ENCODE assay signal across 10 cellular contexts in the genomic region with DNA sequence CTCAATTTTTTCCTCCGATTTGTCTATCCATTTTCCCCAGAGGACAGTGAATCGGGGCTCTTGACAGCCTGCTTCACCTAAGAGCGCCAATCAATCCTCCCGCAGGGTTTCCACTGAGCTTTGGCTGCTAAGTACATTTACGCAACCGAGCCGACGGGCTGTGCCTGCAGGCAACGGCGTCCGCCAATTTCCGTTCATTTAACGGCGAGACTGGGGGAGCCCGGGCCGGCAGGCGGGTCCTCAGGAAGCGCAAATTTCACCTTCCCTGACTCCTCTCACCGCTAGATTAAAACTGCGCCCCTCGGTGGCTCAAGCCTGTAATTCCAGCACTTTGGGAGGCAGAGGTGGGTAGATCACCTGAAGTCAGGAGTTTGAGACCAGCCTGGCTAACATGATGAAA. TPM values are rescaled to one million over a fixed set of nuclear protein-coding genes. Genes with fewer than 3 reads are reported as not detected.
DNase-seq lines count a peak whose midpoint lies in the region; ATAC-seq, FAIRE-seq and TF ChIP-seq lines count a peak whose summit lies in the region.
"Had no signal": no experiment of that assay in that cellular context is flagged by ENCODE, and none has a peak within 500 bp of the region (broad histone marks: within the 10 kb centered on the region; RNA-seq: fewer than 3 reads in every experiment).

No MANE protein-coding gene starts in this region.

- H3K4me3 ChIP-seq in astrocyte (ENCODE audit: insufficient read depth, low read depth, low read length) (peak overlapping the region; percentile 38), kidney epithelial cell (ENCODE audit: low read depth, low read length) (peak overlapping the region; percentile 14), gastroesophageal sphincter (no peak overlapping the region)

- WGBS in gastroesophageal sphincter (ENCODE audit: low coverage in 1 of 2), 2 donors, result 59% methylated on average over 5 of the region's 21 CpGs; no CpG with 5 or more reads in 1 of the 2 donors

- no peak for TF ChIP-seq EP300 in gastroesophageal sphincter (IDR thresholded peaks at IDR 0.05)

- H2AFZ ChIP-seq in astrocyte (ENCODE audit: low read depth, low read length), result peak overlapping the region; percentile 68

- no peaks in the 10 kb centered on the region for H3K27me3 ChIP-seq in astrocyte (ENCODE audit: insufficient read depth, low read length)
- no peaks in the 10 kb centered on the region for H3K27me3 ChIP-seq in kidney epithelial cell (ENCODE audit: control insufficient read depth, insufficient read depth, low read length)
- H3K27me3 ChIP-seq in gastroesophageal sphincter, result peaks cover 14% of the 10 kb centered on the region

- ATAC-seq in HG03196 (IDR thresholded peaks at IDR 0.05; ENCODE audit: unreplicated experiment) (no peak), gastroesophageal sphincter (no peak), HG03354 (IDR thresholded peaks at IDR 0.05; ENCODE audit: poor library complexity, severe bottlenecking, unreplicated experiment) (no peak)

- H3K27ac ChIP-seq in astrocyte (ENCODE audit: low read depth, low read length) (peak overlapping the region; percentile 65), gastroesophageal sphincter (no peak overlapping the region)

- peak; percentile 6 for DNase-seq in stimulated activated CD4-positive, alpha-beta T cell treated with anti-CD3 and anti-CD28 coated beads, Interleukin-4, amount 100 ng/mL, for 1 hour
- no peak for DNase-seq in stimulated activated CD4-positive, alpha-beta T cell treated with anti-CD3 and anti-CD28 coated beads, Interleukin-1b, Interleukin-23, amount 100 ng/mL, for 48 hours
- DNase-seq in astrocyte (ENCODE audit: low read depth) (peak; percentile 44), kidney epithelial cell (ENCODE audit: low read depth) (peak; percentile 26), SW 1271 (lab: John Stamatoyannopoulos, UW) (no peak)
- DNase-seq: activated T-cell treated with anti-CD3 and anti-CD28 coated beads, Interleukin-2, amount 50 U/mL, for 1 hour; NCI-H510A had no signal

- TF ChIP-seq CTCF in astrocyte (IDR thresholded peaks at IDR 0.05; ENCODE audit: insufficient read depth, low read depth, low read length) (peak; percentile 14), kidney epithelial cell (IDR thresholded peaks at IDR 0.05; ENCODE audit: insufficient read depth, low read length, poor library complexity, severe bottlenecking) (peak; percentile 32), gastroesophageal sphincter (IDR thresholded peaks at IDR 0.05) (no peak)

- no peaks in the 10 kb centered on the region for H3K9me3 ChIP-seq in astrocyte (ENCODE audit: insufficient read depth, low read depth, low read length)
- H3K9me3 ChIP-seq in gastroesophageal sphincter, result no peaks in the 10 kb centered on the region

- no peaks in the 10 kb centered on the region for H3K9me3 Mint-ChIP-seq in astrocyte (ENCODE audit: unreplicated experiment)

- no peaks in the 10 kb centered on the region for H3K27me3 Mint-ChIP-seq in astrocyte (ENCODE audit: low read depth, unreplicated experiment)

- FAIRE-seq in astrocyte (lab: Jason Lieb, UNC), result no peak

- TF ChIP-seq POLR2A in gastroesophageal sphincter (IDR thresholded peaks at IDR 0.05), result no peak

- peaks cover 18% of the 10 kb centered on the region for H3K79me2 ChIP-seq in astrocyte (ENCODE audit: insufficient read depth, low read length)

- H3K4me1 ChIP-seq in astrocyte (ENCODE audit: insufficient read depth, low read length) (peaks cover 59% of the 10 kb centered on the region), gastroesophageal sphincter (peaks cover 0 to 61% (median 12%) of the 10 kb centered on the region in 3 donors)

- peaks cover 4% of the 10 kb centered on the region for H4K20me1 ChIP-seq in astrocyte (ENCODE audit: insufficient read depth, low read length)

- peak overlapping the region; percentile 58 for H3K4me3 Mint-ChIP-seq in astrocyte (ENCODE audit: unreplicated experiment)

- peak overlapping the region; percentile 89 for H3K4me2 ChIP-seq in astrocyte (ENCODE audit: low read length)

- H3K4me1 Mint-ChIP-seq in astrocyte (ENCODE audit: low read depth, unreplicated experiment), result peaks cover 33% of the 10 kb centered on the region

- H3K9ac ChIP-seq in astrocyte (ENCODE audit: low read length), result peak overlapping the region; percentile 64

- H3K27ac Mint-ChIP-seq in astrocyte (ENCODE audit: unreplicated experiment), result peak overlapping the region; percentile 66

- peaks cover 2% of the 10 kb centered on the region for H3K36me3 Mint-ChIP-seq in astrocyte (ENCODE audit: low read depth, unreplicated experiment)

- H3K36me3 ChIP-seq in astrocyte (ENCODE audit: insufficient read depth, low read length) (no peaks in the 10 kb centered on the region), kidney epithelial cell (ENCODE audit: control insufficient read depth, insufficient read depth, low read length) (no peaks in the 10 kb centered on the region), gastroesophageal sphincter (no peaks in the 10 kb centered on the region)

RNA-seq across cellular contexts. Expression of a gene that starts 2.7 kb away (rescaled TPM):
- total RNA-seq in astrocyte (0.62 and 1.6 TPM in 2 replicates), kidney epithelial cell (0.55 and 4.3 TPM in 2 replicates), gastroesophageal sphincter (1 to 10 TPM in 2 of 4 donors, under 1 TPM in 1, not detected in 1; 0.62 to 3.1 (median 1.2) TPM)

Comparison
In these comparisons a context has a peak if more than half of its experiments do, and no peak if none do; other contexts are left out.
1. DNase-seq: peak in stimulated activated CD4-positive, alpha-beta T cell treated with anti-CD3 and anti-CD28 coated beads, Interleukin-4, amount 100 ng/mL, for 1 hour (single experiment), astrocyte (single experiment) and kidney epithelial cell (single experiment); none in stimulated activated CD4-positive, alpha-beta T cell treated with anti-CD3 and anti-CD28 coated beads, Interleukin-1b, Interleukin-23, amount 100 ng/mL, for 48 hours (single experiment) and SW 1271 (0 of 2).
2. H3K4me3 ChIP-seq: peak in astrocyte (single experiment) and kidney epithelial cell (single experiment); none in gastroesophageal sphincter (0 of 2).
3. CTCF ChIP-seq: peak in astrocyte (single experiment) and kidney epithelial cell (single experiment); none in gastroesophageal sphincter (0 of 4).